Comparison of ENCODE assay signal across 8 cellular contexts in genomic region chr1:209674957-209675566, GRCh38. TPM values are rescaled to one million over a fixed set of nuclear protein-coding genes. Genes with fewer than 3 reads are reported as not detected.
DNase-seq lines count a peak whose midpoint lies in the region; ATAC-seq and TF ChIP-seq lines count a peak whose summit lies in the region.

Gene G0S2, plus strand, starts transcription at chr1:209675412. Its CDS starts 273 bp downstream, at chr1:209675685.

- ATAC-seq in left colon, result peak; percentile 81
- ATAC-seq in GM21717 (IDR thresholded peaks at IDR 0.05; ENCODE audit: unreplicated experiment), result no peak

- DNase-seq in DMS79 treated with DMSO at 0.1 percent for 48 hours (lab: John Stamatoyannopoulos, UW), result peak; percentile 27
- DNase-seq in DMS79 (lab: John Stamatoyannopoulos, UW), result no peak
- peak; percentile 51 for DNase-seq in T-helper 2 cell treated with Interferon-gamma antibody and Interleukin-4, amounts not matched to agents 5 μg/mL and 100 μg/mL, for 36 hours (ENCODE audit: low spot score)
- no peak for DNase-seq in coronary artery (ENCODE audit: low spot score)
- DNase-seq in left colon, result peak; percentile 70 to 84
- DNase-seq in stimulated activated CD4-positive, alpha-beta T cell treated with anti-CD3 and anti-CD28 coated beads, Interleukin-15, amount 100 ng/mL, for 48 hours (ENCODE audit: low read depth in 2 of 2), result peak; percentile 23 to 32
- no peak for DNase-seq in H4 (ENCODE audit: low spot score)

- no peak within 1 kb of the TSS for H3K27ac Mint-ChIP-seq in T-helper 2 cell treated with Interferon-gamma antibody and Interleukin-4, amounts not matched to agents 5 μg/mL and 100 μg/mL, for 36 hours

- H3K4me3 ChIP-seq in coronary artery, result peak within 1 kb of the TSS; percentile 68

- H3K9me3 Mint-ChIP-seq in T-helper 2 cell treated with Interferon-gamma antibody and Interleukin-4, amounts not matched to agents 5 μg/mL and 100 μg/mL, for 36 hours, result no peaks in the 10 kb centered on the region

- peaks cover 36% of the 10 kb centered on the region for H3K27me3 Mint-ChIP-seq in T-helper 2 cell treated with Interferon-gamma antibody and Interleukin-4, amounts not matched to agents 5 μg/mL and 100 μg/mL, for 36 hours (ENCODE audit: low read depth)

- no peak for TF ChIP-seq CTCF in coronary artery (IDR thresholded peaks at IDR 0.05)

- H3K27ac ChIP-seq in coronary artery, result peak within 1 kb of the TSS in 1 of 2 donors; percentile 32

- intact Hi-C loops in left colon (cut with DNase I, micrococcal nuclease), result no loop called here

- H3K36me3 Mint-ChIP-seq in T-helper 2 cell treated with Interferon-gamma antibody and Interleukin-4, amounts not matched to agents 5 μg/mL and 100 μg/mL, for 36 hours (ENCODE audit: low read depth), result no peaks in the 10 kb centered on the region

- H3K4me1 Mint-ChIP-seq in T-helper 2 cell treated with Interferon-gamma antibody and Interleukin-4, amounts not matched to agents 5 μg/mL and 100 μg/mL, for 36 hours (ENCODE audit: low read depth), result peaks cover 48% of the 10 kb centered on the region

- H3K4me3 Mint-ChIP-seq in T-helper 2 cell treated with Interferon-gamma antibody and Interleukin-4, amounts not matched to agents 5 μg/mL and 100 μg/mL, for 36 hours, result peak within 1 kb of the TSS; percentile 38

RNA-seq across cellular contexts. Expression of gene G0S2, which starts in this region (rescaled TPM):
- 1 to 10 TPM; 4.4 to 5.9 TPM for total RNA-seq in left colon
- 0.31 TPM in 1 of 2 replicates, not detected in the other for total RNA-seq in H4 (2014; rRNA removed; shearing (Covaris generic))

Comparison
In these comparisons a context has a peak if more than half of its experiments do, and no peak if none do; other contexts are left out.
1. DNase-seq: peak in DMS79 treated with DMSO at 0.1 percent for 48 hours (single experiment), T-helper 2 cell treated with Interferon-gamma antibody and Interleukin-4, amounts not matched to agents 5 μg/mL and 100 μg/mL, for 36 hours (single experiment), left colon (2 of 2) and stimulated activated CD4-positive, alpha-beta T cell treated with anti-CD3 and anti-CD28 coated beads, Interleukin-15, amount 100 ng/mL, for 48 hours (2 of 2); none in DMS79 (single experiment), coronary artery (single experiment) and H4 (single experiment).